Comparison of ENCODE assay signal across 10 cellular contexts in genomic region chr17:5499790-5500189, GRCh38. TPM values are rescaled to one million over a fixed set of nuclear protein-coding genes. Genes with fewer than 3 reads are reported as not detected.
DNase-seq lines count a peak whose midpoint lies in the region; ATAC-seq and TF ChIP-seq lines count a peak whose summit lies in the region.
"Had no signal": no experiment of that assay in that cellular context is flagged by ENCODE, and none has a peak within 500 bp of the region (broad histone marks: within the 10 kb centered on the region; RNA-seq: fewer than 3 reads in every experiment).

No MANE protein-coding gene starts in this region.

- POLR2A ChIA-PET in PC-3 (lab: Charles Lee; ENCODE audit: unreplicated experiment) = no interaction called here

- BruUV-seq in PC-3 (replicated peaks; lab: Mats Ljungman, UMichigan) = no TSS peak

- no peak overlapping the region for H3K9ac ChIP-seq in PC-3 (ENCODE audit: low read length)

- DNase-seq in PC-3 (no peak), fibroblast of villous mesenchyme (ENCODE audit: low read depth) (no peak), retinal pigment epithelial cell (ENCODE audit: low read depth) (no peak), ureter (ENCODE audit: low spot score) (no peak), left lobe of liver (ENCODE audit: low spot score) (no peak), SIG-M5 (lab: John Stamatoyannopoulos, UW) (no peak)

- H4K20me1 ChIP-seq in DOHH2 (ENCODE audit: control insufficient read depth, insufficient read depth, low read depth, low read length) (no peaks in the 10 kb centered on the region), PC-3 (ENCODE audit: low read length) (no peaks in the 10 kb centered on the region)

- H3K4me2 ChIP-seq in DOHH2 (ENCODE audit: low read length) (peak overlapping the region; percentile 64; the same call in 1 of the 2 replicates), PC-3 (ENCODE audit: low read length) (peak overlapping the region; percentile 84)

- ATAC-seq in PC-3 (no peak), left lobe of liver (no peak), gastroesophageal sphincter (no peak)

- H3K36me3 ChIP-seq in DOHH2 (ENCODE audit: control insufficient read depth, low read length) (no peaks in the 10 kb centered on the region), PC-3 (ENCODE audit: low read depth, low read length) (no peaks in the 10 kb centered on the region), gastroesophageal sphincter (no peaks in the 10 kb centered on the region)
- H3K36me3 ChIP-seq: adrenal gland had no signal

- H3K79me2 ChIP-seq in DOHH2 (ENCODE audit: control insufficient read depth, low read length) (no peaks in the 10 kb centered on the region), PC-3 (ENCODE audit: low read length) (no peaks in the 10 kb centered on the region)

- 40% methylated on average over 1 of the region's 33 CpGs; no CpG with 5 or more reads in 1 of the 2 donors for WGBS in gastroesophageal sphincter (ENCODE audit: low coverage in 1 of 2), 2 donors

- H3K4me1 ChIP-seq in DOHH2 (ENCODE audit: control insufficient read depth, low read length) (peaks cover 12% of the 10 kb centered on the region), PC-3 (ENCODE audit: insufficient read depth, low read length) (no peaks in the 10 kb centered on the region; the same call in 1 of the 2 replicates), gastroesophageal sphincter (peaks cover 0 to 22% (median 9%) of the 10 kb centered on the region in 3 donors)

- intact Hi-C loops in PC-3 (cut with micrococcal nuclease) = loop anchor here (1.0 kb wide), 1 partner anchor 12 kb away; no protein-coding TSS in a partner anchor

- H2AFZ ChIP-seq in PC-3 (ENCODE audit: low read length) = 0 out of 2 replicates have a peak overlapping the region, but pooled peaks have one; percentile 79

- CTCF ChIA-PET in PC-3 (lab: Charles Lee) = no interaction called here

- H3K27me3 ChIP-seq in DOHH2 (ENCODE audit: control insufficient read depth, low read length) = peaks cover 34% of the 10 kb centered on the region
- peaks cover 7% of the 10 kb centered on the region for H3K27me3 ChIP-seq in PC-3 (ENCODE audit: low read length)
- H3K27me3 ChIP-seq in gastroesophageal sphincter = peaks cover 22% of the 10 kb centered on the region
- H3K27me3 ChIP-seq: adrenal gland had no signal

- no peaks in the 10 kb centered on the region for H3F3A ChIP-seq in DOHH2 (ENCODE audit: control insufficient read depth, insufficient read depth)
- no peaks in the 10 kb centered on the region for H3F3A ChIP-seq in PC-3 (ENCODE audit: low read length, unreplicated experiment)

- H3K9me2 ChIP-seq in DOHH2 (replicated peaks; ENCODE audit: control insufficient read depth, low read length) = no peaks in the 10 kb centered on the region
- no peaks in the 10 kb centered on the region for H3K9me2 ChIP-seq in PC-3 (replicated peaks; ENCODE audit: low read length)

- H3K9me3 ChIP-seq in DOHH2 (ENCODE audit: control insufficient read depth, insufficient read depth, low read length) = no peaks in the 10 kb centered on the region
- H3K9me3 ChIP-seq in PC-3 (ENCODE audit: low read length) = no peaks in the 10 kb centered on the region
- H3K9me3 ChIP-seq in gastroesophageal sphincter = no peaks in the 10 kb centered on the region
- H3K9me3 ChIP-seq: adrenal gland had no signal

- TF ChIP-seq CTCF in DOHH2 (IDR thresholded peaks at IDR 0.05; ENCODE audit: low read depth, low read length, poor library complexity, severe bottlenecking) (no peak), PC-3 (conservative IDR thresholded peaks at IDR 0.05; ENCODE audit: low read depth, low read length) (no peak), fibroblast of villous mesenchyme (IDR thresholded peaks at IDR 0.05; ENCODE audit: insufficient read depth, low read depth, low read length) (no peak), retinal pigment epithelial cell (conservative IDR thresholded peaks at IDR 0.05; ENCODE audit: low read depth, low read length) (peak; percentile 2), gastroesophageal sphincter (IDR thresholded peaks at IDR 0.05) (no peak)

- no peak overlapping the region for H3K27ac ChIP-seq in DOHH2 (ENCODE audit: low read depth, low read length)
- no peak overlapping the region for H3K27ac ChIP-seq in PC-3 (ENCODE audit: low read length)
- H3K27ac ChIP-seq in gastroesophageal sphincter = no peak overlapping the region
- H3K27ac ChIP-seq: HL-60 had no signal

- no peak for TF ChIP-seq POLR2A in gastroesophageal sphincter (IDR thresholded peaks at IDR 0.05)

- no peak overlapping the region for H3K4me3 ChIP-seq in DOHH2 (ENCODE audit: low read length)
- peak overlapping the region; percentile 66; the same call in 1 of the 2 replicates for H3K4me3 ChIP-seq in PC-3 (ENCODE audit: low read length)
- H3K4me3 ChIP-seq in fibroblast of villous mesenchyme (ENCODE audit: low read depth, low read length) = peak overlapping the region; percentile 75
- H3K4me3 ChIP-seq in retinal pigment epithelial cell (ENCODE audit: low read length) = peak overlapping the region; percentile 75
- H3K4me3 ChIP-seq in gastroesophageal sphincter = peak overlapping the region in 1 of 2 donors; percentile 65

- no peak for TF ChIP-seq EP300 in gastroesophageal sphincter (IDR thresholded peaks at IDR 0.05)

RNA-seq across cellular contexts. Expression of gene MIS12, which starts 13.4 kb away (rescaled TPM):
- total RNA-seq in PC-3 (2014; rRNA removed) (9.3 and 10.6 TPM in 2 replicates), fibroblast of villous mesenchyme (10.3 and 18.6 TPM in 2 replicates), ureter (17.7 TPM), left lobe of liver (7.1 TPM), gastroesophageal sphincter (10 to 100 TPM in 3 of 4 donors, 1 to 10 TPM in 1; 8.6 to 20.9 (median 14.3) TPM)

RNA-seq across cellular contexts. Expression of gene DERL2, which starts 13.8 kb away (rescaled TPM):
- total RNA-seq in PC-3 (2014; rRNA removed) (18.1 and 38.7 TPM in 2 replicates), fibroblast of villous mesenchyme (29.0 and 45.3 TPM in 2 replicates), ureter (68.9 TPM), left lobe of liver (49.9 TPM), gastroesophageal sphincter (10 to 100 TPM; 23.8 to 48.5 (median 26.2) TPM)

RNA-seq across cellular contexts. Expression of gene DHX33, which starts 31.0 kb away (rescaled TPM):
- total RNA-seq in PC-3 (2014; rRNA removed) = 12.6 and 14.2 TPM in 2 replicates
- 14.2 and 14.8 TPM in 2 replicates for total RNA-seq in fibroblast of villous mesenchyme
- 15.8 TPM for total RNA-seq in ureter
- total RNA-seq in left lobe of liver = 7.7 TPM
- 10 to 100 TPM in 3 of 4 donors, 1 to 10 TPM in 1; 7.2 to 13.7 (median 11.3) TPM for total RNA-seq in gastroesophageal sphincter
